ENCODE assay signal across 16 cellular contexts in the genomic region with DNA sequence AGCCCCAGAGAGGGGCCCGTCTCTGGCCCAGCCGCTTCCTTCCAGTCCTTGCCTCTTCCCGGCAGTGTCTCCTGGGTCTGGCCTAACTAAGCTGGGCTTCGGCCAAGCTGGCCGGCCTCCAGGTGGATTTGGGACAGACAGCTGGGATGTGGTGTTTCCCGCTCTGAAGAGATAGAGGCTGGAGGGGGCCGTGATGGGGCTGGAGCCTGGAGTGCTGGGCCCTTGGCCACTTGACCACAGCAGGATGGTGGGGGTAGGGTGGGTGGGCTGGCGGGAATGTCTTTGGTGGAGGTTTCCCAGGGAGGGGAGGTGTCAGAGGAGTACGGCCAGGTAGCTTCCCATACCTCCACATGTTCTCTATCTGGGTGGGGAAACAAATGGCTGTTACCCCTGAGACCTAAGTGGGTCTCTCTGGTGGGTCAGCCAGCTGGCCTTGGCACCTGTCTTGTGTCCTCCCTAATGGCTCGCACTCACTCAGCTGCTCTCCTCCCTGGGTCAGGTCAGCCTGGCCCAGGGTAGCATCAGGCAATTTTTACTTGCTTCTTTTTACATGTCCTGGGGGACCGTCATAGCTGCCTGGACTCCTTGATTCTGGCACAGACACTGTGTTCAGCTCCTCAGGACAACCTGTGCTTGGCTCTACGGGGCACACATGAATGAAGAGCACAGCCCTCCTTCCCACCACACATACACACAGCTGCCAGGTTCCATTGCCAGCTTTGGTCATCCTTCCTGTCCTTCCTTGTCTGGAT. TPM values are rescaled to one million over a fixed set of nuclear protein-coding genes. Genes with fewer than 3 reads are reported as not detected.
DNase-seq lines count a peak whose midpoint lies in the region; ATAC-seq and TF ChIP-seq lines count a peak whose summit lies in the region.
"Had no signal": no experiment of that assay in that cellular context is flagged by ENCODE, and none has a peak within 500 bp of the region (broad histone marks: within the 10 kb centered on the region; RNA-seq: fewer than 3 reads in every experiment).

No MANE protein-coding gene starts in this region.

- ATAC-seq in GM23338 (no peak), right cardiac atrium (peak; percentile 76 to 82), psoas muscle (peak; percentile 11 to 53 (median 36)), HG02571 (IDR thresholded peaks at IDR 0.05; ENCODE audit: unreplicated experiment) (no peak)
- ATAC-seq: activated T-helper 17 cell treated with anti-CD3 and anti-CD28 coated beads, Interleukin-2, amount 50 U/mL, for 72 hours; stimulated activated naive CD8-positive, alpha-beta T cell treated with anti-CD3 and anti-CD28 coated beads, Interleukin-15, amount 100 ng/mL, for 72 hours had no signal

- H3F3A ChIP-seq in GM23338 (replicated peaks; ENCODE audit: low read depth): 0 out of 2 replicates have a peak, but pooled peaks cover 4% of the 10 kb centered on the region

- H3K27ac Mint-ChIP-seq in GM23338: no peak overlapping the region
- H3K27ac Mint-ChIP-seq: activated CD4-positive, alpha-beta memory T cell treated with anti-CD3 and anti-CD28 coated beads, Interleukin-2, amount 10 ng/mL, durations not matched to agents 7 days and 5 days had no signal

- H3K36me3 Mint-ChIP-seq in GM23338 (ENCODE audit: low read depth): no peaks in the 10 kb centered on the region
- H3K36me3 Mint-ChIP-seq: naive B cell had no signal

- H3K27me3 Mint-ChIP-seq in GM23338 (ENCODE audit: insufficient read depth, low read depth, poor library complexity): peaks cover 5% of the 10 kb centered on the region
- H3K27me3 Mint-ChIP-seq: activated CD4-positive, alpha-beta memory T cell treated with anti-CD3 and anti-CD28 coated beads, Interleukin-2, amount 10 ng/mL, durations not matched to agents 7 days and 5 days; activated T-helper 17 cell treated with anti-CD3 and anti-CD28 coated beads, Interleukin-2, amount 50 U/mL, for 72 hours; naive B cell; stimulated activated naive CD8-positive, alpha-beta T cell treated with anti-CD3 and anti-CD28 coated beads, Interleukin-15, amount 100 ng/mL, for 72 hours had no signal

- intact Hi-C loops in right cardiac atrium (cut with DNase I) (no loop called here), psoas muscle (cut with DNase I) (no loop called here)

- H2AFZ ChIP-seq in GM23338: peak overlapping the region; percentile 48; the same call in 1 of the 2 replicates

- no peaks in the 10 kb centered on the region for H3K9me2 ChIP-seq in GM23338 (ENCODE audit: insufficient read depth)

- H3K4me3 ChIP-seq in GM23338: no peak overlapping the region
- no peak overlapping the region for H3K4me3 ChIP-seq in cardiac fibroblast (replicated peaks in 1 of 2; ENCODE audit: low read depth in 2 of 2, low read length in 2 of 2)
- H3K4me3 ChIP-seq in right cardiac atrium (ENCODE audit: low read length): no peak overlapping the region
- H3K4me3 ChIP-seq in psoas muscle: no peak overlapping the region

- no peaks in the 10 kb centered on the region for H3K79me2 ChIP-seq in GM23338 (replicated peaks; ENCODE audit: insufficient read depth)

- H3K27me3 ChIP-seq in GM23338 (ENCODE audit: insufficient read depth): no peaks in the 10 kb centered on the region
- no peaks in the 10 kb centered on the region for H3K27me3 ChIP-seq in right cardiac atrium (ENCODE audit: control insufficient read depth, insufficient read depth)
- H3K27me3 ChIP-seq in psoas muscle (ENCODE audit: insufficient read depth in 3 of 3, low read length in 2 of 3): no peaks in the 10 kb centered on the region

- TF ChIP-seq CTCF in GM23338 (conservative IDR thresholded peaks at IDR 0.05; ENCODE audit: low read depth in 2 of 2): no peak
- no peak for TF ChIP-seq CTCF in cardiac fibroblast (IDR thresholded peaks at IDR 0.05; ENCODE audit: low read depth, low read length)
- no peak for TF ChIP-seq CTCF in psoas muscle (IDR thresholded peaks at IDR 0.05)

- H3K4me1 ChIP-seq in GM23338 (ENCODE audit: insufficient read depth) (peaks cover 30% of the 10 kb centered on the region), right cardiac atrium (ENCODE audit: control insufficient read depth, insufficient read depth, low read length) (peaks cover 19% of the 10 kb centered on the region), psoas muscle (peaks cover 45% of the 10 kb centered on the region)

- no peaks in the 10 kb centered on the region for H3K9me3 Mint-ChIP-seq in GM23338
- H3K9me3 Mint-ChIP-seq: activated CD4-positive, alpha-beta memory T cell treated with anti-CD3 and anti-CD28 coated beads, Interleukin-2, amount 10 ng/mL, durations not matched to agents 7 days and 5 days; activated T-helper 17 cell treated with anti-CD3 and anti-CD28 coated beads, Interleukin-2, amount 50 U/mL, for 72 hours; naive B cell; stimulated activated naive CD8-positive, alpha-beta T cell treated with anti-CD3 and anti-CD28 coated beads, Interleukin-15, amount 100 ng/mL, for 72 hours had no signal

- H4K20me1 ChIP-seq in GM23338 (replicated peaks; ENCODE audit: insufficient read depth): no peaks in the 10 kb centered on the region

- no peak for DNase-seq in GM23338 (ENCODE audit: low spot score)
- DNase-seq in cardiac fibroblast (ENCODE audit: low read depth in 2 of 2): peak; percentile 34 to 71
- peak; percentile 89 to 98 (median 97) for DNase-seq in right cardiac atrium
- DNase-seq in psoas muscle: peak; percentile 89 to 95
- DNase-seq in activated gamma-delta T cell treated with Interleukin-2 at 50 U/mL for 16 hours: no peak
- DNase-seq in NK-92 treated with Interleukin-12 subunit alpha and Interleukin-12 subunit beta, amount 100 ng/mL, for 24 hours (lab: John Stamatoyannopoulos, UW): no peak
- no peak for DNase-seq in stimulated activated CD4-positive, alpha-beta T cell treated with anti-CD3 and anti-CD28 coated beads, Interleukin-4, amount 100 ng/mL, for 24 hours
- DNase-seq: activated CD4-positive, alpha-beta memory T cell treated with anti-CD3 and anti-CD28 coated beads, Interleukin-2, amount 10 ng/mL, durations not matched to agents 7 days and 5 days; Caco-2; effector memory CD4-positive, alpha-beta T cell; naive B cell; NCI-H1092 treated with DMSO at 0.1 percent for 48 hours; NCI-H2171; stimulated activated naive CD8-positive, alpha-beta T cell treated with anti-CD3 and anti-CD28 coated beads, Interleukin-15, amount 100 ng/mL, for 72 hours had no signal

- no peak overlapping the region for H3K4me2 ChIP-seq in GM23338

- H3K27ac ChIP-seq in GM23338 (ENCODE audit: low read depth): no peak overlapping the region
- no peak overlapping the region for H3K27ac ChIP-seq in right cardiac atrium (ENCODE audit: low read length)
- peak overlapping the region; percentile 55 for H3K27ac ChIP-seq in psoas muscle

- peaks cover 35% of the 10 kb centered on the region for H3K4me1 Mint-ChIP-seq in GM23338
- H3K4me1 Mint-ChIP-seq: activated T-helper 17 cell treated with anti-CD3 and anti-CD28 coated beads, Interleukin-2, amount 50 U/mL, for 72 hours; naive B cell had no signal

- no peaks in the 10 kb centered on the region for H3K9me3 ChIP-seq in right cardiac atrium (ENCODE audit: control insufficient read depth, low read length)
- H3K9me3 ChIP-seq in psoas muscle: no peaks in the 10 kb centered on the region
- H3K9me3 ChIP-seq: Caco-2 had no signal

- 41% methylated on average over 12 of the region's 12 CpGs for WGBS in right cardiac atrium
- 32 to 44% (median 33%) methylated on average over 12 of the region's 12 CpGs for WGBS in psoas muscle, 3 donors

- no peaks in the 10 kb centered on the region for H3K36me3 ChIP-seq in GM23338 (ENCODE audit: insufficient read depth)
- no peaks in the 10 kb centered on the region for H3K36me3 ChIP-seq in psoas muscle (ENCODE audit: insufficient read depth in 1 of 2, low read depth in 1 of 2)

- H3K4me3 Mint-ChIP-seq in GM23338: no peak overlapping the region; the same call in 2 of the 3 replicates
- H3K4me3 Mint-ChIP-seq: activated CD4-positive, alpha-beta memory T cell treated with anti-CD3 and anti-CD28 coated beads, Interleukin-2, amount 10 ng/mL, durations not matched to agents 7 days and 5 days; activated T-helper 17 cell treated with anti-CD3 and anti-CD28 coated beads, Interleukin-2, amount 50 U/mL, for 72 hours; stimulated activated naive CD8-positive, alpha-beta T cell treated with anti-CD3 and anti-CD28 coated beads, Interleukin-15, amount 100 ng/mL, for 72 hours had no signal

TF ChIP-seq in GM23338, 12 proteins besides CTCF, POLR2A, EP300 and RAD21 (continues in another document):
- TF ChIP-seq CREB1 (CRISPR knock-in tag; IDR thresholded peaks at IDR 0.05; ENCODE audit: low read depth) (no peak), JUNB (IDR thresholded peaks at IDR 0.05; ENCODE audit: unreplicated experiment) (no peak), ZNF114 (CRISPR knock-in tag; IDR thresholded peaks at IDR 0.05) (no peak), POLR2AphosphoS5 (IDR thresholded peaks at IDR 0.05; ENCODE audit: low read depth) (no peak), STAT1 (IDR thresholded peaks at IDR 0.05; ENCODE audit: unreplicated experiment) (no peak)

RNA-seq across cellular contexts. Expression of gene PGF, which starts 19.8 kb away (rescaled TPM):
- total RNA-seq in GM23338 (2014; rRNA removed; shearing (Covaris generic)): 6.3 and 9.5 TPM in 2 replicates
- polyA plus RNA-seq in GM23338 (2016; fragmentation: Nextera tagmentation; extraction: Ambion mirVana) (2.9 and 5.1 TPM in 2 replicates), right cardiac atrium (4.3 TPM), psoas muscle (1 to 10 TPM; 2.5 to 9.2 (median 2.6) TPM)
- total RNA-seq in right cardiac atrium (1 to 10 TPM; 2.9 to 5.9 (median 4.1) TPM), psoas muscle (1 to 10 TPM; 4.1 to 9.8 (median 8.1) TPM)

RNA-seq across cellular contexts. Expression of gene EIF2B2, which starts 27.5 kb away (rescaled TPM):
- 39.2 and 41.4 TPM in 2 replicates for total RNA-seq in GM23338 (2014; rRNA removed; shearing (Covaris generic))
- polyA plus RNA-seq in GM23338 (2016; fragmentation: Nextera tagmentation; extraction: Ambion mirVana) (36.4 and 40.5 TPM in 2 replicates), right cardiac atrium (25.9 TPM), psoas muscle (10 to 100 TPM; 64.4 to 91.9 (median 74.8) TPM)
- total RNA-seq in right cardiac atrium (10 to 100 TPM; 29.4 to 39.9 (median 35.9) TPM), psoas muscle (10 to 100 TPM; 44.5 to 68.9 (median 54.6) TPM)

RNA-seq across cellular contexts. Expression of gene RPS6KL1, which starts 52.2 kb away (rescaled TPM):
- 6.5 and 11.6 TPM in 2 replicates for total RNA-seq in GM23338 (2014; rRNA removed; shearing (Covaris generic))
- polyA plus RNA-seq in GM23338 (2016; fragmentation: Nextera tagmentation; extraction: Ambion mirVana): 4.6 and 5.6 TPM in 2 replicates
- total RNA-seq in right cardiac atrium: 10 to 100 TPM; 13.9 to 20.7 (median 17.3) TPM
- polyA plus RNA-seq in right cardiac atrium: 10.5 TPM
- 10 to 100 TPM; 23.0 to 34.1 (median 28.1) TPM for total RNA-seq in psoas muscle
- polyA plus RNA-seq in psoas muscle: 10 to 100 TPM in 2 of 3 donors, 1 to 10 TPM in 1; 9.4 to 25.6 (median 11.1) TPM

Comparison
In these comparisons a context has a peak if more than half of its experiments do, and no peak if none do; other contexts are left out.
1. ATAC-seq: peak in right cardiac atrium (2 of 2) and psoas muscle (4 of 4); none in GM23338 (single experiment) and HG02571 (single experiment).
2. DNase-seq: peak in cardiac fibroblast (2 of 2), right cardiac atrium (3 of 3) and psoas muscle (2 of 2); none in GM23338 (single experiment), activated gamma-delta T cell treated with Interleukin-2 at 50 U/mL for 16 hours (single experiment), NK-92 treated with Interleukin-12 subunit alpha and Interleukin-12 subunit beta, amount 100 ng/mL, for 24 hours (single experiment) and stimulated activated CD4-positive, alpha-beta T cell treated with anti-CD3 and anti-CD28 coated beads, Interleukin-4, amount 100 ng/mL, for 24 hours (single experiment).